ENCODE assay signal across 9 cellular contexts in genomic region chr7:118590107-118590506, GRCh38.
DNase-seq lines count a peak whose midpoint lies in the region; ATAC-seq and TF ChIP-seq lines count a peak whose summit lies in the region.
"Had no signal": no experiment of that assay in that cellular context is flagged by ENCODE, and none has a peak within 500 bp of the region (broad histone marks: within the 10 kb centered on the region; RNA-seq: fewer than 3 reads in every experiment).

No MANE protein-coding gene starts in this region.

- TF ChIP-seq POLR2A in IMR-90 (IDR thresholded peaks at IDR 0.05; ENCODE audit: low read depth, low read length) (no peak), Peyer's patch (IDR thresholded peaks at IDR 0.05) (no peak)

- H2BK20ac ChIP-seq in IMR-90 (ENCODE audit: low read depth, low read length): no peak overlapping the region

- H2AK5ac ChIP-seq in IMR-90 (ENCODE audit: low read depth, low read length): no peak overlapping the region

- no peaks in the 10 kb centered on the region for H3K4me1 ChIP-seq in DOHH2 (ENCODE audit: control insufficient read depth, low read length)
- H3K4me1 ChIP-seq in IMR-90 (ENCODE audit: control insufficient read depth, insufficient read depth, low read length): no peaks in the 10 kb centered on the region
- H3K4me1 ChIP-seq in Peyer's patch: no peaks in the 10 kb centered on the region

- H3K79me2 ChIP-seq in DOHH2 (ENCODE audit: control insufficient read depth, low read length): no peaks in the 10 kb centered on the region

- TF ChIP-seq CTCF in DOHH2 (IDR thresholded peaks at IDR 0.05; ENCODE audit: low read depth, low read length, poor library complexity, severe bottlenecking) (peak; percentile 73), IMR-90 (conservative IDR thresholded peaks at IDR 0.05; ENCODE audit: low read depth, low read length) (0 out of 2 replicates have a peak, but pooled peaks have one; percentile 2), choroid plexus epithelial cell (conservative IDR thresholded peaks at IDR 0.05; ENCODE audit: low read depth, low read length) (peak; percentile 37), Peyer's patch (IDR thresholded peaks at IDR 0.05) (peak in 3 of 6 experiments; percentile 4 to 16 (median 16))

- dilution Hi-C loops in IMR-90 (cut with HindIII; ENCODE audit: low sequenced_read_pairs, unreplicated experiment): no loop called here

- H3F3A ChIP-seq in DOHH2 (ENCODE audit: control insufficient read depth, insufficient read depth): no peaks in the 10 kb centered on the region

- no CpG with 5 or more reads among the region's 2 CpGs for WGBS in IMR-90 (ENCODE audit: extremely low coverage in 2 of 2, insufficient read length in 1 of 2), 2 experiments

- H3K4me2 ChIP-seq in DOHH2 (ENCODE audit: low read length) (no peak overlapping the region), IMR-90 (ENCODE audit: low read depth, low read length) (no peak overlapping the region)

- no peak overlapping the region for H3K14ac ChIP-seq in IMR-90 (replicated peaks; ENCODE audit: low read depth, low read length)

- no peak for DNase-seq in IMR-90
- DNase-seq in choroid plexus epithelial cell (ENCODE audit: low read depth): peak; percentile 4
- DNase-seq in NCI-H1694 (lab: John Stamatoyannopoulos, UW): no peak
- no peak for DNase-seq in HuH-7.5 (ENCODE audit: low spot score)
- DNase-seq in RKO (ENCODE audit: low spot score): no peak
- no peak for DNase-seq in Peyer's patch

- no peak for TF ChIP-seq RAD21 in IMR-90 (IDR thresholded peaks at IDR 0.05; ENCODE audit: low read length)

- no peaks in the 10 kb centered on the region for H3K27me3 ChIP-seq in DOHH2 (ENCODE audit: control insufficient read depth, low read length)
- no peaks in the 10 kb centered on the region for H3K27me3 ChIP-seq in IMR-90 (ENCODE audit: control insufficient read depth, insufficient read depth, low read length)
- H3K27me3 ChIP-seq in Peyer's patch: no peaks in the 10 kb centered on the region

- no peak overlapping the region for H3K56ac ChIP-seq in IMR-90 (ENCODE audit: extremely low read depth, insufficient read depth, low read length)

- no peak overlapping the region for H4K91ac ChIP-seq in IMR-90 (ENCODE audit: insufficient read depth, low read depth, low read length)

- CTCF ChIA-PET in IMR-90 (lab: Yijun Ruan, JAX): no interaction called here

- H3K9me2 ChIP-seq in DOHH2 (replicated peaks; ENCODE audit: control insufficient read depth, low read length): no peaks in the 10 kb centered on the region

- POLR2A ChIA-PET in IMR-90 (lab: Charles Lee; ENCODE audit: unreplicated experiment): no interaction called here

- intact Hi-C loops in IMR-90 (cut with micrococcal nuclease): no loop called here

- H2BK15ac ChIP-seq in IMR-90 (ENCODE audit: low read depth, low read length): no peak overlapping the region

- H3K23ac ChIP-seq in IMR-90 (ENCODE audit: low read depth, low read length): no peak overlapping the region

- no peak overlapping the region for H4K8ac ChIP-seq in IMR-90 (ENCODE audit: low read depth in 2 of 2, low read length in 2 of 2)

- H3K79me1 ChIP-seq in IMR-90 (ENCODE audit: low read depth in 1 of 2, low read length in 2 of 2): no peaks in the 10 kb centered on the region

- H3K9ac ChIP-seq in IMR-90 (ENCODE audit: low read depth, low read length): no peak overlapping the region

- H2BK5ac ChIP-seq in IMR-90 (ENCODE audit: low read depth, low read length, poor library complexity, severe bottlenecking): no peak overlapping the region

- no TSS peak for BruUV-seq in IMR-90 (replicated peaks; lab: Mats Ljungman, UMichigan)

- in situ Hi-C loops in IMR-90 (cut with MboI; ENCODE audit: low sequenced_read_pairs): no loop called here

- ATAC-seq in GM19468 (IDR thresholded peaks at IDR 0.05; ENCODE audit: extremely low read depth, unreplicated experiment): peak; percentile 56
- ATAC-seq in IMR-90 (ENCODE audit: low read depth): no peak

- H4K5ac ChIP-seq in IMR-90 (ENCODE audit: low read depth, low read length): no peak overlapping the region

- H3K4me3 ChIP-seq in DOHH2 (ENCODE audit: low read length) (no peak overlapping the region), IMR-90 (ENCODE audit: insufficient read depth, low read depth, low read length) (no peak overlapping the region), choroid plexus epithelial cell (ENCODE audit: low read depth, low read length) (no peak overlapping the region), Peyer's patch (no peak overlapping the region)
- H3K4me3 ChIP-seq: thoracic aorta had no signal

- no peak overlapping the region for H3K18ac ChIP-seq in IMR-90 (ENCODE audit: low read depth, low read length)

- H3K27ac ChIP-seq in DOHH2 (ENCODE audit: low read depth, low read length) (no peak overlapping the region), IMR-90 (ENCODE audit: insufficient read depth, low read length) (no peak overlapping the region), Peyer's patch (no peak overlapping the region)
- H3K27ac ChIP-seq: thoracic aorta had no signal

- no peaks in the 10 kb centered on the region for H3K9me1 ChIP-seq in IMR-90 (ENCODE audit: insufficient read depth, low read length)

- no peak overlapping the region for H2AFZ ChIP-seq in IMR-90 (replicated peaks; ENCODE audit: low read length, poor library complexity)

- H3K36me3 ChIP-seq in DOHH2 (ENCODE audit: control insufficient read depth, low read length) (no peaks in the 10 kb centered on the region), IMR-90 (ENCODE audit: control insufficient read depth, insufficient read depth, low read length) (no peaks in the 10 kb centered on the region), Peyer's patch (no peaks in the 10 kb centered on the region)
- H3K36me3 ChIP-seq: thoracic aorta had no signal

- H2AK9ac ChIP-seq in IMR-90 (replicated peaks; ENCODE audit: low read depth, low read length, poor library complexity): no peak overlapping the region

- H3K4ac ChIP-seq in IMR-90 (ENCODE audit: low read depth, low read length): no peak overlapping the region

- H3K9me3 ChIP-seq in DOHH2 (ENCODE audit: control insufficient read depth, insufficient read depth, low read length) (0 out of 2 replicates have a peak, but pooled peaks cover 6% of the 10 kb centered on the region), IMR-90 (ENCODE audit: control insufficient read depth, insufficient read depth, low read length) (peaks cover 14% of the 10 kb centered on the region), Peyer's patch (no peaks in the 10 kb centered on the region)
- H3K9me3 ChIP-seq: thoracic aorta had no signal

- H2BK120ac ChIP-seq in IMR-90 (ENCODE audit: low read depth, low read length): no peak overlapping the region

- H4K20me1 ChIP-seq in DOHH2 (ENCODE audit: control insufficient read depth, insufficient read depth, low read depth, low read length) (no peaks in the 10 kb centered on the region), IMR-90 (ENCODE audit: insufficient read depth, low read length) (no peaks in the 10 kb centered on the region)

TF ChIP-seq in IMR-90, 13 proteins besides CTCF, POLR2A, EP300 and RAD21:
- TF ChIP-seq ELK1 (IDR thresholded peaks at IDR 0.05; ENCODE audit: borderline replicate concordance, low read depth, low read length) (no peak), USF2 (IDR thresholded peaks at IDR 0.05; ENCODE audit: low read depth, low read length) (no peak), MAZ (IDR thresholded peaks at IDR 0.05; ENCODE audit: borderline replicate concordance, low read depth, low read length) (no peak), NFE2L2 (IDR thresholded peaks at IDR 0.05; ENCODE audit: low read depth, low read length) (no peak), MAFK (IDR thresholded peaks at IDR 0.05; ENCODE audit: low read depth, low read length) (no peak), SMC3 (IDR thresholded peaks at IDR 0.05; ENCODE audit: low read depth, low read length) (no peak), RCOR1 (IDR thresholded peaks at IDR 0.05; ENCODE audit: insufficient replicate concordance, low read length) (no peak), CHD1 (IDR thresholded peaks at IDR 0.05; ENCODE audit: low read depth, low read length) (no peak)
